Comparison of ENCODE assay signal across 13 cellular contexts in genomic region chr5:170280090-170280493, GRCh38. TPM values are rescaled to one million over a fixed set of nuclear protein-coding genes. Genes with fewer than 3 reads are reported as not detected.
DNase-seq lines count a peak whose midpoint lies in the region; ATAC-seq and TF ChIP-seq lines count a peak whose summit lies in the region.
"Had no signal": no experiment of that assay in that cellular context is flagged by ENCODE, and none has a peak within 500 bp of the region (broad histone marks: within the 10 kb centered on the region; RNA-seq: fewer than 3 reads in every experiment).

No MANE protein-coding gene starts in this region.

- H3K9me3 Mint-ChIP-seq in activated naive CD8-positive, alpha-beta T cell treated with anti-CD3 and anti-CD28 coated beads, Interleukin-2, amount 50 U/mL, for 24 hours, result no peaks in the 10 kb centered on the region
- peaks cover 0 to 5% (median 0%) of the 10 kb centered on the region in 11 donors for H3K9me3 Mint-ChIP-seq in naive thymus-derived CD4-positive, alpha-beta T cell

- H3K36me3 Mint-ChIP-seq in activated naive CD8-positive, alpha-beta T cell treated with anti-CD3 and anti-CD28 coated beads, Interleukin-2, amount 50 U/mL, for 24 hours (ENCODE audit: low read depth), result peaks cover 70% of the 10 kb centered on the region
- peaks cover 7 to 71% (median 41%) of the 10 kb centered on the region in 5 donors for H3K36me3 Mint-ChIP-seq in naive thymus-derived CD4-positive, alpha-beta T cell
- H3K36me3 Mint-ChIP-seq: brain had no signal

- intact Hi-C loops in Right ventricle myocardium inferior (cut with DNase I) (no loop called here), left cardiac atrium (cut with DNase I) (no loop called here), vagina (cut with DNase I) (no loop called here)
- intact Hi-C loops in naive thymus-derived CD4-positive, alpha-beta T cell (cut with micrococcal nuclease), result no loop called here

- peaks cover 17 to 37% (median 30%) of the 10 kb centered on the region in 3 experiments for H3K36me3 ChIP-seq in naive thymus-derived CD4-positive, alpha-beta T cell (ENCODE audit: control insufficient read depth in 2 of 3, insufficient read depth in 3 of 3, low read length in 3 of 3)
- H3K36me3 ChIP-seq in vagina, result no peaks in the 10 kb centered on the region
- H3K36me3 ChIP-seq: SJSA1 had no signal

- TF ChIP-seq CTCF in vagina (IDR thresholded peaks at IDR 0.05), result no peak

- ATAC-seq in Right ventricle myocardium inferior (peak; percentile 51), left cardiac atrium (no peak)
- ATAC-seq in activated naive CD8-positive, alpha-beta T cell treated with anti-CD3 and anti-CD28 coated beads, Interleukin-2, amount 50 U/mL, for 24 hours, result no peak
- no peak for ATAC-seq in naive thymus-derived CD4-positive, alpha-beta T cell

- POLR2A ChIA-PET in naive thymus-derived CD4-positive, alpha-beta T cell (lab: Charles Lee), result interaction anchor here (1.6 to 39.5 kb wide), 6 partner anchors 14 to 58 kb away, joined by 8 to 1119 read pairs (median 26); partner anchors contain the start of gene LCP2

- no peaks in the 10 kb centered on the region for H3K9me3 ChIP-seq in naive thymus-derived CD4-positive, alpha-beta T cell (ENCODE audit: control insufficient read depth in 2 of 3, low read length in 3 of 3)
- no peaks in the 10 kb centered on the region for H3K9me3 ChIP-seq in vagina
- H3K9me3 ChIP-seq: SJSA1 had no signal

- no peak for DNase-seq in Right ventricle myocardium inferior (ENCODE audit: missing footprints)
- DNase-seq in left cardiac atrium, result no peak
- DNase-seq in activated naive CD8-positive, alpha-beta T cell treated with anti-CD3 and anti-CD28 coated beads, Interleukin-2, amount 50 U/mL, for 24 hours, result no peak
- DNase-seq in naive thymus-derived CD4-positive, alpha-beta T cell, result no peak
- DNase-seq in vagina (ENCODE audit: extremely low spot score in 2 of 2), result no peak
- no peak for DNase-seq in effector CD4-positive, alpha-beta T cell
- DNase-seq in NK-92 treated with Interleukin-12 subunit alpha and Interleukin-12 subunit beta, amount 100 ng/mL, for 24 hours (lab: John Stamatoyannopoulos, UW), result no peak
- no peak for DNase-seq in NCI-H1436 treated with DMSO at 0.1 percent for 48 hours (lab: John Stamatoyannopoulos, UW)
- DNase-seq: activated CD4-positive, alpha-beta T cell treated with anti-CD3 and anti-CD28 coated beads for 48 hours; AML-193; NCI-H526 treated with DMSO at 0.1 percent for 48 hours had no signal

- no peaks in the 10 kb centered on the region for H3K27me3 Mint-ChIP-seq in activated naive CD8-positive, alpha-beta T cell treated with anti-CD3 and anti-CD28 coated beads, Interleukin-2, amount 50 U/mL, for 24 hours
- H3K27me3 Mint-ChIP-seq in naive thymus-derived CD4-positive, alpha-beta T cell, result peaks cover 0 to 2% (median 0%) of the 10 kb centered on the region in 5 donors

- peak overlapping the region; percentile 9 for H3K4me3 ChIP-seq in naive thymus-derived CD4-positive, alpha-beta T cell (ENCODE audit: low read length)
- no peak overlapping the region for H3K4me3 ChIP-seq in vagina
- H3K4me3 ChIP-seq: SJSA1 had no signal

- H3K27ac ChIP-seq in naive thymus-derived CD4-positive, alpha-beta T cell (ENCODE audit: low read depth, low read length), result peak overlapping the region; percentile 75
- peak overlapping the region; percentile 4 for H3K27ac ChIP-seq in vagina
- H3K27ac ChIP-seq: SJSA1 had no signal

- H3K27ac Mint-ChIP-seq in activated naive CD8-positive, alpha-beta T cell treated with anti-CD3 and anti-CD28 coated beads, Interleukin-2, amount 50 U/mL, for 24 hours, result peak overlapping the region; percentile 92
- H3K27ac Mint-ChIP-seq in naive thymus-derived CD4-positive, alpha-beta T cell, result peak overlapping the region; percentile 93 to 98 (median 95)

- H3K4me1 Mint-ChIP-seq in activated naive CD8-positive, alpha-beta T cell treated with anti-CD3 and anti-CD28 coated beads, Interleukin-2, amount 50 U/mL, for 24 hours, result peaks cover 97% of the 10 kb centered on the region
- H3K4me1 Mint-ChIP-seq in naive thymus-derived CD4-positive, alpha-beta T cell, result peaks cover 85 to 100% (median 96%) of the 10 kb centered on the region in 7 donors

- H3K4me1 ChIP-seq in naive thymus-derived CD4-positive, alpha-beta T cell (ENCODE audit: control insufficient read depth in 2 of 2, insufficient read depth in 2 of 2, low read length in 2 of 2), result peaks cover 92 to 93% of the 10 kb centered on the region in 2 donors
- H3K4me1 ChIP-seq in vagina, result peaks cover 14% of the 10 kb centered on the region
- H3K4me1 ChIP-seq: SJSA1 had no signal

- no peak for TF ChIP-seq POLR2A in vagina (IDR thresholded peaks at IDR 0.05)

- H3K4me3 Mint-ChIP-seq in activated naive CD8-positive, alpha-beta T cell treated with anti-CD3 and anti-CD28 coated beads, Interleukin-2, amount 50 U/mL, for 24 hours, result peak overlapping the region; percentile 57
- peak overlapping the region; percentile 68 to 100 (median 86) for H3K4me3 Mint-ChIP-seq in naive thymus-derived CD4-positive, alpha-beta T cell
- H3K4me3 Mint-ChIP-seq: brain had no signal

- CTCF ChIA-PET in naive thymus-derived CD4-positive, alpha-beta T cell (lab: Charles Lee), result interaction anchor here (2.6 to 20.9 kb wide), 4 partner anchors 13 to 59 kb away, joined by 24 to 430 read pairs (median 94); partner anchors contain the start of gene LCP2

- no peaks in the 10 kb centered on the region for H3K27me3 ChIP-seq in naive thymus-derived CD4-positive, alpha-beta T cell (ENCODE audit: control insufficient read depth in 2 of 2, insufficient read depth in 2 of 2, low read length in 2 of 2)
- no peaks in the 10 kb centered on the region for H3K27me3 ChIP-seq in vagina
- H3K27me3 ChIP-seq: SJSA1 had no signal

RNA-seq across cellular contexts. Expression of gene LCP2, which starts 17.5 kb away (rescaled TPM):
- total RNA-seq in Right ventricle myocardium inferior (6.7 TPM), left cardiac atrium (10 to 100 TPM; 10.6 to 12.3 TPM), vagina (25.5 TPM)
- 100 to 1,000 TPM; 291 to 414 (median 306) TPM for total RNA-seq in naive thymus-derived CD4-positive, alpha-beta T cell
- polyA plus RNA-seq in naive thymus-derived CD4-positive, alpha-beta T cell, result 100 to 1,000 TPM; 189 to 295 TPM

RNA-seq across cellular contexts. Expression of gene C5orf58, which starts 47.3 kb away (rescaled TPM):
- total RNA-seq in Right ventricle myocardium inferior, result not detected
- not detected for total RNA-seq in left cardiac atrium
- not detected for total RNA-seq in naive thymus-derived CD4-positive, alpha-beta T cell
- 1 to 10 TPM; 1.6 to 2.0 TPM for polyA plus RNA-seq in naive thymus-derived CD4-positive, alpha-beta T cell
- not detected for total RNA-seq in vagina
- total RNA-seq: SJSA1 had no signal

Comparison
In these comparisons a context has a peak if more than half of its experiments do, and no peak if none do; other contexts are left out.
1. RNA of gene LCP2, which starts 17.5 kb away (total RNA-seq): 291 to 414 TPM in naive thymus-derived CD4-positive, alpha-beta T cell; 25.5 TPM in vagina (single experiment), 10.6 to 12.3 TPM in left cardiac atrium and 6.7 TPM in Right ventricle myocardium inferior (single experiment); every median in the first group is over 10 times any median in the second.